ENCODE assay signal across 1 cellular context in genomic region chr20:37521091-37521771, GRCh38.
TF ChIP-seq lines count a peak whose summit lies in the region.

Gene NNAT, plus strand, starts transcription at chr20:37521250. Its CDS starts 82 bp downstream, at chr20:37521332.

TF ChIP-seq in GM23338, 12 proteins besides CTCF, POLR2A, EP300 and RAD21 (continued from another document):
- TF ChIP-seq ZNF462 (CRISPR knock-in tag; IDR thresholded peaks at IDR 0.05) (no peak), NANOG (IDR thresholded peaks at IDR 0.05; ENCODE audit: borderline replicate concordance) (no peak), ZNF331 (CRISPR knock-in tag; IDR thresholded peaks at IDR 0.05; ENCODE audit: low read depth) (no peak), JUNB (IDR thresholded peaks at IDR 0.05; ENCODE audit: unreplicated experiment) (no peak), EZH2 (IDR thresholded peaks at IDR 0.05; ENCODE audit: low read depth, unreplicated experiment) (no peak), CREB1 (CRISPR knock-in tag; IDR thresholded peaks at IDR 0.05; ENCODE audit: low read depth) (no peak), POLR2AphosphoS5 (IDR thresholded peaks at IDR 0.05; ENCODE audit: low read depth) (no peak)
